In the genomic region with DNA sequence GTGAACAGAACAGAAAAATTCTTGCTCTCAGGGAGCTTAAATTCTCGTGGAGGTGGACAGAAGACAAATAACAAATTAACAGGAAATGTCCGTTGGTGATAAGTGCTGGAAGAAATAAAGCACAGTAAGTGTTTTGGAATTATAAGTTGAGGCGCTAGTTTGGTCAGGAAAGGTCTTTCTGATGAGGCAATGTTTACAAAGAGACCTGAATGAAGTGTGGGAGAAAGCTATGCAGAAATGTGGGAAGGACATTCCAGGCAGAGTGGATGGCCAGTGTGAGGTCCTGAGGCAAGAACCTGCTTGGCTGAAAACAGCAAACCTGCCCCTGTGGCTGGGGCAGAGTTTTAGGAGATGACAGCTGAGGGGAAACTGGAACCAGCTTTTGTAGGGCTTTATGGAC, we compare ENCODE assay signal across 16 cellular contexts. TPM values are rescaled to one million over a fixed set of nuclear protein-coding genes. Genes with fewer than 3 reads are reported as not detected.
A peak's percentile ranks its signal among the peaks of the same experiment; 100 is the strongest.
DNase-seq lines count a peak whose midpoint lies in the region; ATAC-seq and TF ChIP-seq lines count a peak whose summit lies in the region.
"Had no signal": no experiment of that assay in that cellular context is flagged by ENCODE, and none has a peak within 500 bp of the region (broad histone marks: within the 10 kb centered on the region; RNA-seq: fewer than 3 reads in every experiment).

No MANE protein-coding gene starts in this region.

- dilution Hi-C loops in mammary epithelial cell (cut with HindIII; ENCODE audit: low sequenced_read_pairs): no loop called here

- TF ChIP-seq CTCF in mammary epithelial cell (conservative IDR thresholded peaks at IDR 0.05 in 1 of 2, IDR thresholded peaks at IDR 0.05 in 1 of 2; ENCODE audit: extremely low read depth in 1 of 2, insufficient read depth in 1 of 2, low read depth in 1 of 2, low read length in 2 of 2) (no peak), lower lobe of right lung (IDR thresholded peaks at IDR 0.05) (no peak)

- 4% methylated on average over 3 of the region's 3 CpGs for WGBS in mammary epithelial cell (ENCODE audit: low coverage, missing lambda C conversion rate)

- in situ Hi-C loops in mammary epithelial cell (cut with MboI; ENCODE audit: low sequenced_read_pairs in 2 of 2): no loop called here

- H3K27ac ChIP-seq in ACC112 (ENCODE audit: low read depth, low read length) (0 out of 2 replicates have a peak overlapping the region, but pooled peaks have one; percentile 9), mammary epithelial cell (ENCODE audit: insufficient read depth, low read depth, low read length) (no peak overlapping the region), lower lobe of right lung (no peak overlapping the region)
- H3K27ac ChIP-seq: BLaER1, dorsolateral prefrontal cortex, SK-N-MC had no signal

- H3K9me3 ChIP-seq in mammary epithelial cell (replicated peaks; ENCODE audit: insufficient read depth, low read length) (no peaks in the 10 kb centered on the region), lower lobe of right lung (no peaks in the 10 kb centered on the region)
- H3K9me3 ChIP-seq: BLaER1 had no signal

- H3K4me3 ChIP-seq in ACC112 (ENCODE audit: low read depth, low read length) (no peak overlapping the region), mammary epithelial cell (replicated peaks in 1 of 3; ENCODE audit: insufficient read depth in 1 of 3, low read depth in 2 of 3, low read length in 3 of 3) (no peak overlapping the region), lower lobe of right lung (no peak overlapping the region)
- H3K4me3 ChIP-seq: BLaER1, dorsolateral prefrontal cortex, SK-N-MC had no signal

- ATAC-seq in lower lobe of right lung (peak; percentile 84 to 90), GM18517 (IDR thresholded peaks at IDR 0.05; ENCODE audit: unreplicated experiment) (no peak)

- H3K36me3 ChIP-seq in ACC112 (ENCODE audit: insufficient read depth, low read length) (0 out of 2 replicates have a peak, but pooled peaks cover 2% of the 10 kb centered on the region), mammary epithelial cell (ENCODE audit: insufficient read depth, low read length) (no peaks in the 10 kb centered on the region), lower lobe of right lung (no peaks in the 10 kb centered on the region)
- H3K36me3 ChIP-seq: BLaER1 had no signal

- intact Hi-C loops in mammary epithelial cell (cut with micrococcal nuclease) (no loop called here), lower lobe of right lung (cut with DNase I) (no loop called here)

- H3K4me2 ChIP-seq in mammary epithelial cell (ENCODE audit: insufficient read depth, low read depth, low read length): peak overlapping the region; percentile 27
- H3K4me2 ChIP-seq: BLaER1 had no signal

- H2AFZ ChIP-seq in ACC112 (ENCODE audit: low read length, unreplicated experiment) (no peak overlapping the region), mammary epithelial cell (ENCODE audit: low read depth, low read length) (peak overlapping the region; percentile 5)

- no TSS peak for BruUV-seq in mammary epithelial cell (replicated peaks; lab: Mats Ljungman, UMichigan)

- H4K20me1 ChIP-seq in mammary epithelial cell (ENCODE audit: insufficient read depth, low read length): no peaks in the 10 kb centered on the region
- H4K20me1 ChIP-seq: BLaER1 had no signal

- DNase-seq in HT1080 (ENCODE audit: low read depth) (peak; percentile 57), mammary epithelial cell (peak; percentile 69), lower lobe of right lung (no peak), NCI-H1436 (lab: John Stamatoyannopoulos, UW) (no peak), hepatic stellate cell (ENCODE audit: low spot score) (no peak)
- DNase-seq in NK-92 treated with Interleukin-12 subunit alpha and Interleukin-12 subunit beta, amount 100 ng/mL, for 24 hours (lab: John Stamatoyannopoulos, UW): no peak
- DNase-seq: activated CD4-positive, alpha-beta T cell treated with anti-CD3 and anti-CD28 coated beads, Interleukin-2, amount 50 U/mL, for 4 hours; dorsolateral prefrontal cortex; H7; Kasumi-1; NCI-H2227 treated with DMSO at 0.1 percent for 48 hours; stimulated activated CD4-positive, alpha-beta T cell treated with anti-CD3 and anti-CD28 coated beads, Interleukin-15, amount 100 ng/mL, for 24 hours had no signal

- no peak overlapping the region for H3K9ac ChIP-seq in mammary epithelial cell (ENCODE audit: insufficient read depth, low read length)
- H3K9ac ChIP-seq: BLaER1 had no signal

- H3K27me3 ChIP-seq in ACC112 (ENCODE audit: insufficient read depth, low read length) (no peaks in the 10 kb centered on the region), mammary epithelial cell (ENCODE audit: insufficient read depth, low read length) (no peaks in the 10 kb centered on the region), lower lobe of right lung (ENCODE audit: low read depth) (no peaks in the 10 kb centered on the region)
- H3K27me3 ChIP-seq: BLaER1, dorsolateral prefrontal cortex had no signal

- peaks cover 12% of the 10 kb centered on the region for H3K4me1 ChIP-seq in ACC112 (ENCODE audit: control insufficient read depth, insufficient read depth, low read length, unreplicated experiment)
- H3K4me1 ChIP-seq in mammary epithelial cell (ENCODE audit: insufficient read depth, low read length): peaks cover 12% of the 10 kb centered on the region
- H3K4me1 ChIP-seq in lower lobe of right lung: peaks cover 17% of the 10 kb centered on the region

- CTCF ChIA-PET in mammary epithelial cell (lab: Charles Lee; ENCODE audit: low non-redundant PET): no interaction called here

- H3K79me2 ChIP-seq in ACC112 (ENCODE audit: control insufficient read depth, insufficient read depth, low read length, unreplicated experiment) (peaks cover 8% of the 10 kb centered on the region), mammary epithelial cell (ENCODE audit: insufficient read depth, low read length) (no peaks in the 10 kb centered on the region)

RNA-seq across cellular contexts. Expression of gene NGF, which starts 23.3 kb away (rescaled TPM):
- 0.84 and 0.88 TPM in 2 replicates for total RNA-seq in HT1080 (2014; rRNA removed; shearing (Covaris generic))
- polyA plus RNA-seq in HT1080 (2015; cell fraction: cytosol; rRNA removed): 0.35 TPM in 1 of 2 replicates, not detected in the other
- polyA plus RNA-seq in HT1080 (2015; cell fraction: nucleus; rRNA removed): 0.22 and 0.26 TPM in 2 replicates
- 1 to 10 TPM in 1 of 2 donors, under 1 TPM in 1; 0.17 to 1.3 TPM for total RNA-seq in mammary epithelial cell
- polyA plus RNA-seq in mammary epithelial cell: not detected
- not detected for polyA minus RNA-seq in mammary epithelial cell
- 0.97 TPM for total RNA-seq in lower lobe of right lung

Comparison
In these comparisons a context has a peak if more than half of its experiments do, and no peak if none do; other contexts are left out.
1. DNase-seq: peak in HT1080 (single experiment) and mammary epithelial cell (single experiment); none in lower lobe of right lung (single experiment), NCI-H1436 (single experiment), hepatic stellate cell (single experiment) and NK-92 treated with Interleukin-12 subunit alpha and Interleukin-12 subunit beta, amount 100 ng/mL, for 24 hours (single experiment).